Comparison of ENCODE assay signal across 19 cellular contexts in genomic region chr7:63071396-63071795, GRCh38.
"Had no signal": no experiment of that assay in that cellular context is flagged by ENCODE, and none has a peak within 500 bp of the region (broad histone marks: within the 10 kb centered on the region; RNA-seq: fewer than 3 reads in every experiment).

No MANE protein-coding gene starts in this region.

- H3K27ac ChIP-seq: RWPE1 had no signal

- ATAC-seq: HepG2, Panc1, PC-3 had no signal

- DNase-seq: IMR-90, Karpas-422, KG1, MM.1S, NCI-H1092 treated with DMSO at 0.1 percent for 48 hours, NCI-H1436, NCI-H187 treated with DMSO at 0.1 percent for 48 hours, NCI-H2029 treated with DMSO at 0.1 percent for 48 hours, NCI-H2107, NCI-H2227 treated with DMSO at 0.1 percent for 48 hours, NCI-H524, NCI-H526 treated with DMSO at 0.1 percent for 48 hours, NCI-H748 treated with DMSO at 0.1 percent for 48 hours, PC-3, SHP77, SK-N-SH had no signal

- H3K9me3 ChIP-seq: SK-N-SH had no signal
